ENCODE assay signal across 1 cellular context in the genomic region with DNA sequence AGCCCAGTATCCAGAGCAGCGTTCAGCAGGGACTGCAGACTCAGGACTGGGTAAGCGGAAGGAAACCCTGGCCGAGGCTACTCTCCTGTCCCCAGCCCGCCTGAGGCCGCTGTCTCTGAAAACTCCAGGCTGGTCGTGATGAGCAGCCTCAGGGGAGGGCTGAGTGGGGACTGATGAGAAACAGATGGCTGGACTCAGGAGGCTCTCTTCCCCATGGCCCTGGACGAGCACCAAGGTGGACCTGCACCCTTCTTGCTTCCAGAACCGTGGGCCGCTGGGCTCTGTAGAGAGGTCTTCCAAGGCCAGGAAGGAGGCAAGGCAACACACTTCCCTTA.
TF ChIP-seq lines count a peak whose summit lies in the region.

No MANE protein-coding gene starts in this region.

TF ChIP-seq in IMR-90, 13 proteins besides CTCF, POLR2A, EP300 and RAD21 (continued from another document):
- TF ChIP-seq, protein P1, sequence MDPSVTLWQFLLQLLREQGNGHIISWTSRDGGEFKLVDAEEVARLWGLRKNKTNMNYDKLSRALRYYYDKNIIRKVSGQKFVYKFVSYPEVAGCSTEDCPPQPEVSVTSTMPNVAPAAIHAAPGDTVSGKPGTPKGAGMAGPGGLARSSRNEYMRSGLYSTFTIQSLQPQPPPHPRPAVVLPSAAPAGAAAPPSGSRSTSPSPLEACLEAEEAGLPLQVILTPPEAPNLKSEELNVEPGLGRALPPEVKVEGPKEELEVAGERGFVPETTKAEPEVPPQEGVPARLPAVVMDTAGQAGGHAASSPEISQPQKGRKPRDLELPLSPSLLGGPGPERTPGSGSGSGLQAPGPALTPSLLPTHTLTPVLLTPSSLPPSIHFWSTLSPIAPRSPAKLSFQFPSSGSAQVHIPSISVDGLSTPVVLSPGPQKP (IDR thresholded peaks at IDR 0.05; ENCODE audit: borderline replicate concordance, low read depth, low read length) = no peak
- TF ChIP-seq MAFK (IDR thresholded peaks at IDR 0.05; ENCODE audit: low read depth, low read length) (no peak), SMC3 (IDR thresholded peaks at IDR 0.05; ENCODE audit: low read depth, low read length) (no peak)
